Comparison of ENCODE assay signal across 14 cellular contexts in genomic region chr9:111161015-111161415, GRCh38.
A peak's percentile ranks its signal among the peaks of the same experiment; 100 is the strongest.
DNase-seq lines count a peak whose midpoint lies in the region; ATAC-seq and TF ChIP-seq lines count a peak whose summit lies in the region.
"Had no signal": no experiment of that assay in that cellular context is flagged by ENCODE, and none has a peak within 500 bp of the region (broad histone marks: within the 10 kb centered on the region; RNA-seq: fewer than 3 reads in every experiment).

No MANE protein-coding gene starts in this region.

- no peak overlapping the region for H3K4me3 ChIP-seq in right atrium auricular region
- H3K4me3 ChIP-seq: GM23338, ovary had no signal

- peak; percentile 45 for ATAC-seq in Right ventricle myocardium inferior
- ATAC-seq: GM23338, WTC11 had no signal

- TF ChIP-seq CTCF in right atrium auricular region (IDR thresholded peaks at IDR 0.05) (no peak), GM20000 (IDR thresholded peaks at IDR 0.05; ENCODE audit: extremely low read depth, missing control alignments) (no peak)

- H3K27ac ChIP-seq in right atrium auricular region, result peak overlapping the region in 1 of 2 donors; percentile 14
- H3K27ac ChIP-seq: ovary had no signal

- intact Hi-C loops in Right ventricle myocardium inferior (cut with DNase I), result no loop called here

- no peaks in the 10 kb centered on the region for H3K9me3 ChIP-seq in right atrium auricular region
- H3K9me3 ChIP-seq: ovary had no signal

- H3K4me1 ChIP-seq in right atrium auricular region, result no peaks in the 10 kb centered on the region

- DNase-seq in Right ventricle myocardium inferior (ENCODE audit: missing footprints) (no peak), right atrium auricular region (ENCODE audit: low spot score) (no peak), amniotic stem cell (lab: John Stamatoyannopoulos, UW) (peak; percentile 6), glomerular visceral epithelial cell (ENCODE audit: extremely low spot score) (peak; percentile 62), stromal cell of bone marrow (ENCODE audit: low read depth) (peak; percentile 87), DMS53 treated with DMSO at 0.1 percent for 48 hours (lab: John Stamatoyannopoulos, UW; ENCODE audit: unreplicated experiment) (no peak), NCI-H146 treated with DMSO at 0.1 percent for 48 hours (lab: John Stamatoyannopoulos, UW; ENCODE audit: unreplicated experiment) (no peak), GM20000 (ENCODE audit: low spot score) (no peak)
- DNase-seq: 8988T; hippocampal formation; ovary; stimulated activated CD4-positive, alpha-beta T cell treated with anti-CD3 and anti-CD28 coated beads, Interleukin-15, amount 100 ng/mL, for 24 hours had no signal

- H3K36me3 ChIP-seq in right atrium auricular region, result no peaks in the 10 kb centered on the region
- H3K36me3 ChIP-seq: ovary had no signal

- no peaks in the 10 kb centered on the region for H3K27me3 ChIP-seq in right atrium auricular region
- H3K27me3 ChIP-seq: ovary had no signal

Comparison
In these comparisons a context has a peak if more than half of its experiments do, and no peak if none do; other contexts are left out.
1. DNase-seq: peak in amniotic stem cell (single experiment), glomerular visceral epithelial cell (single experiment) and stromal cell of bone marrow (single experiment); none in Right ventricle myocardium inferior (single experiment), right atrium auricular region (single experiment), DMS53 treated with DMSO at 0.1 percent for 48 hours (single experiment), NCI-H146 treated with DMSO at 0.1 percent for 48 hours (single experiment) and GM20000 (single experiment).